ENCODE assay signal across 18 cellular contexts in genomic region chr1:188350104-188350503, GRCh38.
DNase-seq lines count a peak whose midpoint lies in the region; ATAC-seq and TF ChIP-seq lines count a peak whose summit lies in the region.
"Had no signal": no experiment of that assay in that cellular context is flagged by ENCODE, and none has a peak within 500 bp of the region (broad histone marks: within the 10 kb centered on the region; RNA-seq: fewer than 3 reads in every experiment).

No MANE protein-coding gene starts in this region.

- peaks cover 9% of the 10 kb centered on the region for H3K4me1 Mint-ChIP-seq in MCF 10A (ENCODE audit: insufficient read depth, unreplicated experiment)
- peaks cover 5% of the 10 kb centered on the region for H3K4me1 Mint-ChIP-seq in mesothelial cell of epicardium
- no peaks in the 10 kb centered on the region for H3K4me1 Mint-ChIP-seq in progenitor cell of endocrine pancreas (ENCODE audit: low read depth)
- H3K4me1 Mint-ChIP-seq: CD4-positive, alpha-beta memory T cell; GM23338; H9 had no signal

- H3K27ac Mint-ChIP-seq in MCF 10A (ENCODE audit: low read depth, unreplicated experiment) (no peak overlapping the region), mesothelial cell of epicardium (peak overlapping the region; percentile 71), progenitor cell of endocrine pancreas (no peak overlapping the region)
- H3K27ac Mint-ChIP-seq: CD4-positive, alpha-beta memory T cell; GM23338; H9 had no signal

- no peak overlapping the region for H3K4me3 Mint-ChIP-seq in MCF 10A (ENCODE audit: unreplicated experiment)
- H3K4me3 Mint-ChIP-seq in mesothelial cell of epicardium: no peak overlapping the region
- no peak overlapping the region for H3K4me3 Mint-ChIP-seq in progenitor cell of endocrine pancreas (ENCODE audit: low read depth)
- H3K4me3 Mint-ChIP-seq: CD4-positive, alpha-beta memory T cell; GM23338; H9 had no signal

- intact Hi-C loops in MCF 10A (cut with micrococcal nuclease) (no loop called here), breast epithelium (cut with DNase I; ENCODE audit: low total_unique reads) (no loop called here)

- TF ChIP-seq CTCF in MCF 10A (IDR thresholded peaks at IDR 0.05; ENCODE audit: unreplicated experiment) (no peak), breast epithelium (IDR thresholded peaks at IDR 0.05) (no peak), RWPE2 (IDR thresholded peaks at IDR 0.05; ENCODE audit: poor library complexity, severe bottlenecking) (no peak), epithelial cell of esophagus (IDR thresholded peaks at IDR 0.05; ENCODE audit: insufficient read depth, low read depth, low read length, missing control alignments) (no peak), mesothelial cell of epicardium (IDR thresholded peaks at IDR 0.05; ENCODE audit: unreplicated experiment) (no peak), progenitor cell of endocrine pancreas (IDR thresholded peaks at IDR 0.05; ENCODE audit: unreplicated experiment) (no peak)

- ATAC-seq in RWPE2 (ENCODE audit: low read depth) (peak; percentile 86), HG02884 (IDR thresholded peaks at IDR 0.05; ENCODE audit: unreplicated experiment) (no peak)
- ATAC-seq: GM23338, HCT116 had no signal

- H3K4me3 ChIP-seq in breast epithelium: no peak overlapping the region
- no peak overlapping the region for H3K4me3 ChIP-seq in RWPE2 (ENCODE audit: severe bottlenecking)
- no peak overlapping the region for H3K4me3 ChIP-seq in epithelial cell of esophagus (ENCODE audit: low read length)
- H3K4me3 ChIP-seq: GM23338 had no signal

- no peak overlapping the region for H3K27ac ChIP-seq in breast epithelium
- no peak overlapping the region for H3K27ac ChIP-seq in RWPE2 (ENCODE audit: poor library complexity, severe bottlenecking)

- DNase-seq in MCF 10A (ENCODE audit: unreplicated experiment) (peak; percentile 58), breast epithelium (ENCODE audit: low spot score in 2 of 2) (no peak), RWPE2 (ENCODE audit: low spot score) (no peak), epithelial cell of esophagus (ENCODE audit: low read depth) (peak; percentile 76), mesothelial cell of epicardium (ENCODE audit: low spot score in 2 of 2, unreplicated experiment in 2 of 2) (no peak), T1000 (lab: John Stamatoyannopoulos, UW) (no peak), progenitor cell of endocrine pancreas (ENCODE audit: low spot score, unreplicated experiment) (no peak)
- DNase-seq: C1 segment of cervical spinal cord; Calu3; CD4-positive, alpha-beta memory T cell; COR-L47; DMS53; DMS79 treated with DMSO at 0.1 percent for 48 hours; GF-D8; H9 had no signal

- POLR2A ChIA-PET in MCF 10A (lab: Yijun Ruan, JAX): interaction anchor here (0.9 kb wide), 1 partner anchor 30 kb away, joined by 4 read pairs; no protein-coding TSS in a partner anchor

- BruUV-seq in MCF 10A (replicated peaks; lab: Mats Ljungman, UMichigan): no TSS peak

- H3K36me3 ChIP-seq in breast epithelium (no peaks in the 10 kb centered on the region), RWPE2 (ENCODE audit: low read depth) (no peaks in the 10 kb centered on the region)

- CTCF ChIA-PET in MCF 10A (lab: Yijun Ruan, JAX): interaction anchor here (1.1 kb wide), 1 partner anchor 10 kb away, joined by 3 read pairs; no protein-coding TSS in a partner anchor

- H3K27me3 ChIP-seq in breast epithelium (no peaks in the 10 kb centered on the region), RWPE2 (ENCODE audit: insufficient read depth, poor library complexity, severe bottlenecking) (no peaks in the 10 kb centered on the region)

- H3K9me3 ChIP-seq in breast epithelium: no peaks in the 10 kb centered on the region
- H3K9me3 ChIP-seq in RWPE2 (ENCODE audit: severe bottlenecking): no peaks in the 10 kb centered on the region

- TF ChIP-seq POLR2A in breast epithelium (IDR thresholded peaks at IDR 0.05): no peak

- H3K36me3 Mint-ChIP-seq in MCF 10A (ENCODE audit: insufficient read depth, unreplicated experiment) (peaks cover 3% of the 10 kb centered on the region), mesothelial cell of epicardium (no peaks in the 10 kb centered on the region), progenitor cell of endocrine pancreas (ENCODE audit: insufficient read depth) (no peaks in the 10 kb centered on the region)
- H3K36me3 Mint-ChIP-seq: CD4-positive, alpha-beta memory T cell had no signal

- H3K4me1 ChIP-seq in breast epithelium (no peaks in the 10 kb centered on the region), RWPE2 (ENCODE audit: insufficient read depth, poor library complexity, severe bottlenecking) (peaks cover 7% of the 10 kb centered on the region)

- H3K9me3 Mint-ChIP-seq in MCF 10A (ENCODE audit: unreplicated experiment) (no peaks in the 10 kb centered on the region), mesothelial cell of epicardium (peaks cover 4% of the 10 kb centered on the region), progenitor cell of endocrine pancreas (ENCODE audit: low read depth) (no peaks in the 10 kb centered on the region)

- H3K27me3 Mint-ChIP-seq in MCF 10A (ENCODE audit: insufficient read depth, unreplicated experiment) (no peaks in the 10 kb centered on the region), mesothelial cell of epicardium (ENCODE audit: low read depth) (no peaks in the 10 kb centered on the region), progenitor cell of endocrine pancreas (no peaks in the 10 kb centered on the region)
- H3K27me3 Mint-ChIP-seq: CD4-positive, alpha-beta memory T cell had no signal

Comparison
In these comparisons a context has a peak if more than half of its experiments do, and no peak if none do; other contexts are left out.
1. DNase-seq: peak in MCF 10A (single experiment) and epithelial cell of esophagus (single experiment); none in breast epithelium (0 of 2), RWPE2 (single experiment), mesothelial cell of epicardium (0 of 2), T1000 (single experiment) and progenitor cell of endocrine pancreas (single experiment).